26 cellular contexts compared by ENCODE assay signal in genomic region chr4:1624519-1624910, GRCh38. TPM values are rescaled to one million over a fixed set of nuclear protein-coding genes. Genes with fewer than 3 reads are reported as not detected.
"Had no signal": no experiment of that assay in that cellular context is flagged by ENCODE, and none has a peak within 500 bp of the region (broad histone marks: within the 10 kb centered on the region; RNA-seq: fewer than 3 reads in every experiment).

No MANE protein-coding gene starts in this region.

- H3K4me1 ChIP-seq: ascending aorta, breast epithelium, colonic mucosa had no signal

- H3K79me2 ChIP-seq: hepatocyte had no signal

- H3K4me3 ChIP-seq: ascending aorta, breast epithelium, cardiac muscle cell, colonic mucosa, heart right ventricle, hepatocyte had no signal

- H2AFZ ChIP-seq: hepatocyte had no signal

- H3K27me3 ChIP-seq: ascending aorta, breast epithelium, cardiac muscle cell, colonic mucosa, heart right ventricle, hepatocyte had no signal

- H3K27ac ChIP-seq: ascending aorta, breast epithelium, cardiac muscle cell, colonic mucosa, heart right ventricle, hepatocyte had no signal

- H3K9me3 ChIP-seq: ascending aorta, breast epithelium, colonic mucosa, heart right ventricle had no signal

- H3K36me3 ChIP-seq: ascending aorta, breast epithelium, cardiac muscle cell, colonic mucosa, heart right ventricle had no signal

- ATAC-seq: activated CD4-positive, alpha-beta T cell treated with anti-CD3 and anti-CD28 coated beads for 36 hours; activated CD8-positive, alpha-beta memory T cell treated with anti-CD3 and anti-CD28 coated beads, Interleukin-2, amount 10 ng/mL, durations not matched to agents 7 days and 5 days; activated CD8-positive, alpha-beta T cell treated with anti-CD3 and anti-CD28 coated beads, Interleukin-2, amount 10 ng/mL, durations not matched to agents 7 days and 5 days; esophagus mucosa; heart right ventricle had no signal

- DNase-seq: activated CD4-positive, alpha-beta memory T cell treated with anti-CD3 and anti-CD28 coated beads for 36 hours; activated CD4-positive, alpha-beta T cell treated with anti-CD3 and anti-CD28 coated beads for 36 hours; activated CD4-positive, alpha-beta T cell treated with anti-CD3 and anti-CD28 coated beads, Interleukin-2, amount 10 ng/mL, durations not matched to agents 24 days and 14 days; activated CD4-positive, CD25-positive, alpha-beta regulatory T cell; activated CD4-positive, CD25-positive, alpha-beta regulatory T cell treated with anti-CD3 and anti-CD28 coated beads, Interleukin-2, amount 50 U/mL, for 72 hours; activated CD8-positive, alpha-beta memory T cell treated with anti-CD3 and anti-CD28 coated beads, Interleukin-2, amount 10 ng/mL, durations not matched to agents 7 days and 5 days; activated CD8-positive, alpha-beta memory T cell treated with anti-CD3 and anti-CD28 coated beads, Interleukin-2, amount 50 U/mL, for 4 hours; activated CD8-positive, alpha-beta T cell treated with anti-CD3 and anti-CD28 coated beads, Interleukin-2, amount 10 ng/mL, durations not matched to agents 7 days and 5 days; activated effector memory CD4-positive, alpha-beta T cell treated with anti-CD3 and anti-CD28 coated beads, Interleukin-2, amount 50 U/mL, for 16 hours; activated naive CD4-positive, alpha-beta T cell treated with anti-CD3 and anti-CD28 coated beads for 36 hours; activated naive CD8-positive, alpha-beta T cell treated with anti-CD3 and anti-CD28 coated beads for 36 hours; activated T-cell treated with anti-CD3 and anti-CD28 coated beads, Interleukin-2, amount 50 U/mL, for 1 hour; activated T-cell treated with anti-CD3 and anti-CD28 coated beads, Interleukin-2, amount 50 U/mL, for 48 hours; central memory CD4-positive, alpha-beta T cell; cerebellar nuclear complex; colonic mucosa; effector CD8-positive, alpha-beta T cell; endodermal cell; foreskin fibroblast; heart right ventricle; T-helper 2 cell had no signal

- H3K4me2 ChIP-seq: hepatocyte had no signal

RNA-seq across cellular contexts. Expression of gene FAM53A, which starts 59.6 kb away (rescaled TPM):
- total RNA-seq: ascending aorta had no signal
